ENCODE assay signal across 18 cellular contexts in genomic region chr10:29455095-29455494, GRCh38.
DNase-seq lines count a peak whose midpoint lies in the region; FAIRE-seq and TF ChIP-seq lines count a peak whose summit lies in the region.
"Had no signal": no experiment of that assay in that cellular context is flagged by ENCODE, and none has a peak within 500 bp of the region (broad histone marks: within the 10 kb centered on the region; RNA-seq: fewer than 3 reads in every experiment).

No MANE protein-coding gene starts in this region.

- no peaks in the 10 kb centered on the region for H3K4me1 ChIP-seq in cardiac muscle cell (ENCODE audit: low read depth)
- H3K4me1 ChIP-seq in left ventricle myocardium inferior, result peaks cover 24% of the 10 kb centered on the region
- H3K4me1 ChIP-seq in liver (ENCODE audit: control insufficient read depth in 4 of 4, insufficient read depth in 4 of 4, low read length in 3 of 4), result peaks cover 0 to 6% (median 2%) of the 10 kb centered on the region in 4 donors
- no peaks in the 10 kb centered on the region for H3K4me1 ChIP-seq in skeletal muscle tissue (ENCODE audit: control insufficient read depth in 3 of 3, insufficient read depth in 3 of 3, low read length in 3 of 3)
- H3K4me1 ChIP-seq in CD4-positive, alpha-beta memory T cell (ENCODE audit: insufficient read depth, low read length), result no peaks in the 10 kb centered on the region
- H3K4me1 ChIP-seq: A549, BLaER1 had no signal

- no peak for DNase-seq in cardiac muscle cell (ENCODE audit: low read depth in 1 of 2, low spot score in 1 of 2)
- no peak for DNase-seq in left ventricle myocardium inferior
- no peak for DNase-seq in bronchial epithelial cell (ENCODE audit: low read depth)
- DNase-seq in OCI-M1 (lab: John Stamatoyannopoulos, UW), result no peak
- no peak for DNase-seq in dermis blood vessel endothelial cell
- DNase-seq in CD4-positive, alpha-beta memory T cell, result no peak
- DNase-seq: Caco-2, DMS79, GDM1, GOT3, H7, HFFc6 had no signal

- CTCF ChIA-PET in CD4-positive, alpha-beta memory T cell (lab: Charles Lee; ENCODE audit: partially characterized antibody), result interaction anchor here (1.0 kb wide), 1 partner anchor 13 kb away, joined by 3 read pairs; no protein-coding TSS in a partner anchor

- H3K27ac ChIP-seq in cardiac muscle cell, result peak overlapping the region; percentile 53
- H3K27ac ChIP-seq in left ventricle myocardium inferior (replicated peaks), result no peak overlapping the region
- H3K27ac ChIP-seq in liver (ENCODE audit: low read depth in 1 of 2, low read length in 2 of 2), result no peak overlapping the region
- H3K27ac ChIP-seq in skeletal muscle tissue (ENCODE audit: low read depth, low read length), result peak overlapping the region; percentile 34
- H3K27ac ChIP-seq in CD4-positive, alpha-beta memory T cell (ENCODE audit: low read depth, low read length), result no peak overlapping the region
- H3K27ac ChIP-seq: 22Rv1, A549, BLaER1 had no signal

- no peak overlapping the region for H3K4me3 ChIP-seq in cardiac muscle cell
- no peak overlapping the region for H3K4me3 ChIP-seq in left ventricle myocardium inferior
- H3K4me3 ChIP-seq in bronchial epithelial cell (ENCODE audit: low read depth, low read length), result no peak overlapping the region
- no peak overlapping the region for H3K4me3 ChIP-seq in liver (ENCODE audit: low read depth in 1 of 3, low read length in 3 of 3)
- no peak overlapping the region for H3K4me3 ChIP-seq in skeletal muscle tissue (ENCODE audit: low read length in 3 of 3)
- no peak overlapping the region for H3K4me3 ChIP-seq in CD4-positive, alpha-beta memory T cell (ENCODE audit: low read length in 2 of 2)
- H3K4me3 ChIP-seq: A549, BLaER1 had no signal

- POLR2A ChIA-PET in CD4-positive, alpha-beta memory T cell (lab: Charles Lee; ENCODE audit: partially characterized antibody), result no interaction called here

- whole genome bisulfite sequencing in liver, result 59% methylated on average over 7 of the region's 7 CpGs

- peaks cover 23 to 38% of the 10 kb centered on the region in 2 donors for H3K36me3 Mint-ChIP-seq in CD4-positive, alpha-beta memory T cell

- H3K36me3 ChIP-seq in cardiac muscle cell, result peaks cover 21% of the 10 kb centered on the region
- H3K36me3 ChIP-seq in left ventricle myocardium inferior, result peaks cover 47% of the 10 kb centered on the region
- H3K36me3 ChIP-seq in bronchial epithelial cell (ENCODE audit: control insufficient read depth, insufficient read depth, low read length), result peaks cover 7% of the 10 kb centered on the region
- peaks cover 0 to 12% (median 4%) of the 10 kb centered on the region in 4 donors for H3K36me3 ChIP-seq in liver (ENCODE audit: control insufficient read depth in 4 of 4, insufficient read depth in 3 of 4, low read depth in 1 of 4, low read length in 3 of 4)
- H3K36me3 ChIP-seq in skeletal muscle tissue (ENCODE audit: control insufficient read depth in 3 of 3, insufficient read depth in 3 of 3, low read length in 3 of 3), result peaks cover 23 to 25% (median 24%) of the 10 kb centered on the region in 3 donors
- H3K36me3 ChIP-seq in CD4-positive, alpha-beta memory T cell (ENCODE audit: insufficient read depth, low read length), result no peaks in the 10 kb centered on the region

- no peak overlapping the region for H3K4me3 Mint-ChIP-seq in CD4-positive, alpha-beta memory T cell
- H3K4me3 Mint-ChIP-seq: HFFc6 had no signal

- H3K27me3 ChIP-seq in cardiac muscle cell (no peaks in the 10 kb centered on the region), left ventricle myocardium inferior (ENCODE audit: low read depth) (no peaks in the 10 kb centered on the region), bronchial epithelial cell (ENCODE audit: control insufficient read depth, insufficient read depth, low read length) (no peaks in the 10 kb centered on the region), liver (ENCODE audit: control insufficient read depth in 4 of 4, insufficient read depth in 4 of 4, low read length in 3 of 4) (no peaks in the 10 kb centered on the region), skeletal muscle tissue (ENCODE audit: control insufficient read depth in 3 of 3, insufficient read depth in 3 of 3, low read length in 3 of 3) (no peaks in the 10 kb centered on the region)
- H3K27me3 ChIP-seq in CD4-positive, alpha-beta memory T cell (ENCODE audit: insufficient read depth, low read length), result no peaks in the 10 kb centered on the region
- H3K27me3 ChIP-seq: BLaER1 had no signal

- H3K4me1 Mint-ChIP-seq in CD4-positive, alpha-beta memory T cell, result no peaks in the 10 kb centered on the region

- H3K27ac Mint-ChIP-seq in CD4-positive, alpha-beta memory T cell, result peak overlapping the region in 3 of 7 donors; percentile 22 to 48 (median 48)
- H3K27ac Mint-ChIP-seq: HFFc6 had no signal

- FAIRE-seq in bronchial epithelial cell (lab: Jason Lieb, UNC), result peak; percentile 76
- FAIRE-seq: D721Med had no signal

- TF ChIP-seq RAD21 in liver (IDR thresholded peaks at IDR 0.05), result no peak

- H3K9ac ChIP-seq in liver (ENCODE audit: low read depth in 1 of 2, low read length in 2 of 2) (no peak overlapping the region), skeletal muscle tissue (ENCODE audit: low read depth in 1 of 3, low read length in 3 of 3) (no peak overlapping the region)
- H3K9ac ChIP-seq: BLaER1 had no signal

- H3K9me3 Mint-ChIP-seq in CD4-positive, alpha-beta memory T cell, result peaks cover 0 to 4% (median 2%) of the 10 kb centered on the region in 8 donors
- H3K9me3 Mint-ChIP-seq: HFFc6 had no signal

- no peaks in the 10 kb centered on the region for H3K27me3 Mint-ChIP-seq in CD4-positive, alpha-beta memory T cell

- H3K9me3 ChIP-seq in cardiac muscle cell (ENCODE audit: low read depth), result no peaks in the 10 kb centered on the region
- peaks cover under 1% of the 10 kb centered on the region for H3K9me3 ChIP-seq in left ventricle myocardium inferior (replicated peaks)
- H3K9me3 ChIP-seq in liver (ENCODE audit: control insufficient read depth in 4 of 4, low read length in 3 of 4), result no peaks in the 10 kb centered on the region
- no peaks in the 10 kb centered on the region for H3K9me3 ChIP-seq in skeletal muscle tissue (ENCODE audit: control insufficient read depth in 3 of 3, low read length in 3 of 3)
- no peaks in the 10 kb centered on the region for H3K9me3 ChIP-seq in CD4-positive, alpha-beta memory T cell (ENCODE audit: control insufficient read depth in 1 of 2, low read length in 2 of 2)
- H3K9me3 ChIP-seq: A549 had no signal

- TF ChIP-seq CTCF in cardiac muscle cell (IDR thresholded peaks at IDR 0.05; ENCODE audit: low read depth, low read length) (no peak), left ventricle myocardium inferior (IDR thresholded peaks at IDR 0.05; ENCODE audit: borderline replicate concordance) (no peak), bronchial epithelial cell (IDR thresholded peaks at IDR 0.05; ENCODE audit: insufficient read depth, low read length, severe bottlenecking) (no peak), liver (IDR thresholded peaks at IDR 0.05; ENCODE audit: low read depth, low read length, missing input control) (no peak)

- intact Hi-C loops in left ventricle myocardium inferior (cut with micrococcal nuclease), result no loop called here
- intact Hi-C loops in CD4-positive, alpha-beta memory T cell (cut with micrococcal nuclease), result no loop called here

TF ChIP-seq in liver, 16 proteins besides CTCF, POLR2A, EP300 and RAD21:
- TF ChIP-seq HNF4A (conservative IDR thresholded peaks at IDR 0.05) (peak; percentile 17 to 52), ZBTB33 (IDR thresholded peaks at IDR 0.05) (no peak)
TF ChIP-seq in liver: peak in this region for 1.

Comparison
In these comparisons a context has a peak if more than half of its experiments do, and no peak if none do; other contexts are left out.
1. H3K27ac ChIP-seq: peak in cardiac muscle cell (single experiment) and skeletal muscle tissue (single experiment); none in left ventricle myocardium inferior (single experiment), liver (0 of 2) and CD4-positive, alpha-beta memory T cell (single experiment).